ENCODE assay signal across 1 cellular context in the genomic region with DNA sequence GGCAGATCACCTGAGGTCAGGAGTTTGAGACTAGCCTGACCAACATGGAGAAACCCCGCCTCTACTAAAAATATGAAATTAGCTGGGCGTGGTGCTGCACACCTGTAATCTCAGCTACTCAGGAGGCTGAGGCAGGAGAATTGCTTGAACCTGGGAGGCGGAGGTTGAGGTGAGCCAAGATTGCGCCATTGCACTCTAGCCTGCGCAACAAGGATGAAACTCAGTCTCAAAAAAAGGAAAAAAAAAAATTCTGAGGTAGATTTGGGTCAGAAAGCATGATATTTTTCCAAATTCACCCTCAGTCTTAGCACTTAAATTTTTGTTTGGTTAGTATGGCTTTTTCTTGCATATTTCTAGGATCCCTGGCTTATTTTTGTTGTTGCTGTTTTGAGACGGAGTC.
TF ChIP-seq lines count a peak whose summit lies in the region.

No MANE protein-coding gene starts in this region.

TF ChIP-seq in A549, 52 proteins besides CTCF, POLR2A, EP300 and RAD21:
- 0 out of 4 replicates have a peak, but pooled peaks of 1 of the 2 experiments have one; percentile 17 for TF ChIP-seq CEBPB (IDR thresholded peaks at IDR 0.05)
TF ChIP-seq in A549: peak in this region for 1; not testable (repeated sequence) for 51.
